ENCODE assay signal across 35 cellular contexts in the genomic region with DNA sequence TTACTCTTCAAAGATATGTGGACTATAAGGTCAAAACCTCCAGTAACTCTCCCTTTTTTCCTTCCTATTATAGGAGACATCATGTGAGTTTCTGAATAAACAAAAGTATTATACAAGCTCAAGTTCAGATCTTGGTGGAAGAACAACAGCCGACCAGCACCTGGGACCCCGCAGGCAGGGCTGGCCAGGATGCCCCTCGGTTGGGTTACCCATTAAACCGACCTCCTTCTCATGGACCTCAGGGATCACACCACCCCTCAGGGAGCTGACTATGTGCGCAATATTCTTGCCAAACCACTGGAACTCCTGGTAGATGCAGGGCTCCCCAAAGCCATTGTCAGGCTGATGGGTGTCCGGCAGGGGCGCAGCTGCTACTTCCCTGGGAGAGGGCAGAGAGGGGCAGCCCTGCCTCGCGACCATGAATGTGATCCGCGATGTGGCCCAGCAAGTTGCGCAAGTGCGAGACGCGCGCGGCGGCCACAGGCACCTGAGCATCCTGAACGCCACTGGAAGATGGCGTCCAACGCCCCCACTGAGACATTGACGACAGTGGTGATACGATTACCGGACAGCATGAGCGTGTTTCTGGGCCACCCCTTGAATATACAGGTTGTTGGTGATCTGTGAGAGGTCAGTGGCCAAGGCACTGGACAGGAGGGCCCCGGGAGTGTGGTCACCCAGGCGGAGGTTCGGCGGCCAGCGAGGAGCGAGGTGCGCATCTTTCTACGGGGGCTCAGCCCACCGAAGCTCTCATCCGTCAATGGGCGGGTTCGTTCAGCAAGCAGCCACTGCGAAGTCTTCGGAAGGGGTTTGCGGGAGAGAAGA.
"Had no signal": no experiment of that assay in that cellular context is flagged by ENCODE, and none has a peak within 500 bp of the region (broad histone marks: within the 10 kb centered on the region; RNA-seq: fewer than 3 reads in every experiment).

No MANE protein-coding gene starts in this region.

- H3K4me1 ChIP-seq: ascending aorta, body of pancreas, breast epithelium had no signal

- ATAC-seq: activated CD8-positive, alpha-beta memory T cell treated with anti-CD3 and anti-CD28 coated beads, Interleukin-2, amount 10 ng/mL, durations not matched to agents 7 days and 5 days; activated T-cell treated with anti-CD3 and anti-CD28 coated beads, Interleukin-2, amount 50 U/mL, for 72 hours; activated T-helper 17 cell treated with anti-CD3 and anti-CD28 coated beads, Interleukin-2, amount 50 U/mL, for 72 hours; body of pancreas had no signal

- H2AFZ ChIP-seq: PC-9 had no signal

- H3K27me3 ChIP-seq: ascending aorta, body of pancreas had no signal

- H3K36me3 ChIP-seq: ascending aorta, breast epithelium had no signal

- H3K4me2 ChIP-seq: PC-9 had no signal

- DNase-seq: activated B cell treated with CpG ODN at 0.5 μM for 24 hours; activated CD4-positive, alpha-beta memory T cell treated with anti-CD3 and anti-CD28 coated beads, Interleukin-2, amount 10 ng/mL, durations not matched to agents 7 days and 5 days; activated CD4-positive, alpha-beta T cell treated with anti-CD3 and anti-CD28 coated beads for 1 hour; activated CD4-positive, alpha-beta T cell treated with anti-CD3 and anti-CD28 coated beads for 48 hours; activated CD8-positive, alpha-beta memory T cell treated with anti-CD3 and anti-CD28 coated beads for 24 hours; activated CD8-positive, alpha-beta memory T cell treated with anti-CD3 and anti-CD28 coated beads, Interleukin-2, amount 10 ng/mL, durations not matched to agents 7 days and 5 days; activated effector memory CD4-positive, alpha-beta T cell treated with anti-CD3 and anti-CD28 coated beads, Interleukin-2, amount 50 U/mL, for 16 hours; activated naive CD4-positive, alpha-beta T cell; activated naive CD8-positive, alpha-beta T cell treated with anti-CD3 and anti-CD28 coated beads, Interleukin-2, amount 10 ng/mL, durations not matched to agents 7 days and 5 days; activated T-cell treated with anti-CD3 and anti-CD28 coated beads, Interleukin-2, amount 50 U/mL, for 1 hour; activated T-cell treated with anti-CD3 and anti-CD28 coated beads, Interleukin-2, amount 50 U/mL, for 72 hours; amygdala; body of pancreas; caudate nucleus; cerebellar nuclear complex; Karpas-422; KBM-7; NCI-H1105; NCI-H1417 treated with DMSO at 0.1 percent for 48 hours; NCI-H1694; NCI-H1930; NCI-H2081 treated with DMSO at 0.1 percent for 48 hours; NCI-H345; NCI-H524 treated with DMSO at 0.1 percent for 48 hours; NCI-H748 treated with DMSO at 0.1 percent for 48 hours; PC-9; Right ventricle myocardium superior; SW 1271; T-helper 1 cell; T-helper 2 cell; T-helper 9 cell had no signal

- H3K9me3 ChIP-seq: ascending aorta, body of pancreas, breast epithelium had no signal

- H3K4me3 ChIP-seq: ascending aorta, body of pancreas, breast epithelium, PC-9 had no signal

- H3K27ac ChIP-seq: ascending aorta, body of pancreas, breast epithelium, PC-9, VCaP had no signal
